23 cellular contexts compared by ENCODE assay signal in the genomic region with DNA sequence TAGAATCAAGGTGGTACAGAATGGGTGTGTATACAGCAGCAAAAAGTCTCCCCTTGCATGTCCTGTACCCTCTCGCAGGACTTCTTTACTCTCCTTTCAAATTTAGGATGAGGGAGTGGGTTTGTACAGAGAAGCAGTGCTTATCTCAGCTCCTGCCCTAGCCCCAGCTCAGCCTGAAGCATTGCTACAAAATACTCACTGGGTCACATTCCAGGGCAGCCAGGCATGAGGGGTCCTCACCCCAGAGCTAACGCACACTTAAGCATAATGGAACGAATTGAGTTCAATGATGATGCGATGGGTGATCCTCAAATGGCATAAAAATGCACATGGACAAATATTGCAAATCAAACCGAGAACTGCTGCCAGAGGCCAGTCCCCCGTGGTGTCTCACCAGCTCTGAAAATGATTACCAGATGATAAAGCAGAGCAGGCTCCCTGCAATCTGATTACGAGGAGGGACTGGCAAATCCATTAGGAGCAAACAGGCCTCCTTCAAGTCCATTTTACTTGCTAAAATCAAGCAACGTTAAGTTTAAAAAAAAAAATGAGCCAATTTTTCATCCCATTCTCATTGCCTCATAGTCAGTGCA.
DNase-seq lines count a peak whose midpoint lies in the region; ATAC-seq lines count a peak whose summit lies in the region.
"Had no signal": no experiment of that assay in that cellular context is flagged by ENCODE, and none has a peak within 500 bp of the region (broad histone marks: within the 10 kb centered on the region; RNA-seq: fewer than 3 reads in every experiment).

No MANE protein-coding gene starts in this region.

- H3K4me3 ChIP-seq in effector memory CD4-positive, alpha-beta T cell (ENCODE audit: insufficient read depth, low read depth, low read length, poor library complexity, severe bottlenecking), result no peak overlapping the region
- H3K4me3 ChIP-seq: sigmoid colon, uterus had no signal

- H3K9me3 ChIP-seq in effector memory CD4-positive, alpha-beta T cell (ENCODE audit: control insufficient read depth, low read length), result peaks cover 3% of the 10 kb centered on the region

- H3K36me3 ChIP-seq in effector memory CD4-positive, alpha-beta T cell (ENCODE audit: control insufficient read depth, insufficient read depth, low read length), result no peaks in the 10 kb centered on the region
- H3K36me3 ChIP-seq: sigmoid colon, uterus had no signal

- H3K27me3 ChIP-seq in effector memory CD4-positive, alpha-beta T cell (replicated peaks; ENCODE audit: control insufficient read depth, insufficient read depth, low read length, poor library complexity, severe bottlenecking), result no peaks in the 10 kb centered on the region
- H3K27me3 ChIP-seq: sigmoid colon, uterus had no signal

- no peak for ATAC-seq in HG03439 (IDR thresholded peaks at IDR 0.05; ENCODE audit: unreplicated experiment)
- ATAC-seq: left lobe of liver; naive thymus-derived CD8-positive, alpha-beta T cell had no signal

- H3K4me1 ChIP-seq in effector memory CD4-positive, alpha-beta T cell (ENCODE audit: control insufficient read depth, insufficient read depth, low read length, poor library complexity, severe bottlenecking), result no peaks in the 10 kb centered on the region
- H3K4me1 ChIP-seq: sigmoid colon, uterus had no signal

- H3K27ac ChIP-seq in effector memory CD4-positive, alpha-beta T cell (ENCODE audit: insufficient read depth, low read length, poor library complexity, severe bottlenecking), result no peak overlapping the region
- H3K27ac ChIP-seq: sigmoid colon, uterus had no signal

- DNase-seq in EL (peak; percentile 61), SK-N-DZ (ENCODE audit: low spot score) (peak; percentile 93), fibroblast of the conjunctiva (ENCODE audit: low read depth) (peak; percentile 34), stromal cell of bone marrow (ENCODE audit: low read depth) (peak; percentile 9), nucleus accumbens (lab: John Stamatoyannopoulos, UW) (no peak)
- no peak for DNase-seq in effector memory CD4-positive, alpha-beta T cell
- DNase-seq: activated CD4-positive, alpha-beta T cell treated with anti-CD3 and anti-CD28 coated beads, Interleukin-2, amount 50 U/mL, for 1 hour; activated naive CD4-positive, alpha-beta T cell treated with anti-CD3 and anti-CD28 coated beads, Interleukin-2, amount 50 U/mL, for 16 hours; anterior cingulate cortex; DMS79 treated with DMSO at 0.1 percent for 48 hours; effector CD4-positive, alpha-beta T cell; erythroblast; glutamatergic neuron; naive thymus-derived CD8-positive, alpha-beta T cell; NCI-H1436; NCI-H2107; NCI-H446 treated with DMSO at 0.1 percent for 48 hours; SIG-M5; sigmoid colon; T-helper 2 cell; uterus had no signal

Comparison
In these comparisons a context has a peak if more than half of its experiments do, and no peak if none do; other contexts are left out.
1. DNase-seq: peak in EL (single experiment), SK-N-DZ (single experiment), fibroblast of the conjunctiva (single experiment) and stromal cell of bone marrow (single experiment); none in effector memory CD4-positive, alpha-beta T cell (0 of 3) and nucleus accumbens (0 of 56).